8 cellular contexts compared by ENCODE assay signal in genomic region chr1:93908394-93909145, GRCh38. TPM values are rescaled to one million over a fixed set of nuclear protein-coding genes. Genes with fewer than 3 reads are reported as not detected.
DNase-seq lines count a peak whose midpoint lies in the region; FAIRE-seq and TF ChIP-seq lines count a peak whose summit lies in the region.

No MANE protein-coding gene starts in this region.

- DNase-seq in GM12891 (ENCODE audit: insufficient read length, low spot score) (peak; percentile 38), H54 (ENCODE audit: insufficient read length, low spot score) (peak; percentile 30), LNCaP clone FGC (ENCODE audit: low read depth) (peak; percentile 27), H1 (ENCODE audit: low read depth in 1 of 2, low spot score in 2 of 2) (peak in 1 of 2 experiments; percentile 68), NCI-H524 treated with DMSO at 0.1 percent for 48 hours (lab: John Stamatoyannopoulos, UW) (no peak)
- peak; percentile 24 to 43 for DNase-seq in activated CD4-positive, alpha-beta T cell treated with anti-CD3 and anti-CD28 coated beads, Interleukin-2, amount 50 U/mL, for 24 hours (ENCODE audit: low read depth in 1 of 2, low spot score in 1 of 2)
- peak; percentile 66 for DNase-seq in stimulated activated CD8-positive, alpha-beta memory T cell treated with anti-CD3 and anti-CD28 coated beads, Interleukin-4, amount 100 ng/mL, for 48 hours

- no peaks in the 10 kb centered on the region for H4K20me1 ChIP-seq in H1 (replicated peaks in 1 of 2; ENCODE audit: control insufficient read depth in 1 of 2, insufficient read depth in 2 of 2, low read length in 2 of 2)

- no peak overlapping the region for H2BK20ac ChIP-seq in H1 (ENCODE audit: low read length)

- H3K36me3 ChIP-seq in H1 (ENCODE audit: control insufficient read depth in 2 of 4, insufficient read depth in 4 of 4, low read length in 3 of 4) (no peaks in the 10 kb centered on the region), mucosa of rectum (ENCODE audit: control insufficient read depth in 2 of 2, insufficient read depth in 2 of 2, low read length in 2 of 2) (no peaks in the 10 kb centered on the region)

- peak overlapping the region; percentile 62 for H4K8ac ChIP-seq in H1 (ENCODE audit: extremely low read depth, insufficient read depth, low read length)

- peak overlapping the region; percentile 41 to 83 (median 58); a peak in 5 of 7 replicates for H3K9ac ChIP-seq in H1 (replicated peaks in 1 of 4; ENCODE audit: extremely low read depth in 1 of 4, low read depth in 3 of 4, low read length in 3 of 4)
- peak overlapping the region; percentile 71 for H3K9ac ChIP-seq in mucosa of rectum (ENCODE audit: low read depth in 1 of 2, low read length in 2 of 2)

- peak overlapping the region; percentile 93 for H3K18ac ChIP-seq in H1 (ENCODE audit: extremely low read depth, low read length)

- peak overlapping the region; percentile 83 to 92 for H3K4me2 ChIP-seq in H1 (ENCODE audit: insufficient read depth in 1 of 2, low read depth in 2 of 2, low read length in 2 of 2)

- no peak for TF ChIP-seq CTCF in LNCaP clone FGC (IDR thresholded peaks at IDR 0.05; ENCODE audit: control insufficient read depth, extremely low read depth, insufficient read depth)
- no peak for TF ChIP-seq CTCF in H1 (IDR thresholded peaks at IDR 0.05; ENCODE audit: control extremely low read depth in 1 of 3, insufficient read depth in 1 of 3, low read depth in 1 of 3, low read length in 3 of 3)

- H3K9me3 ChIP-seq in H1 (ENCODE audit: insufficient read depth in 2 of 2, low read depth in 1 of 2, low read length in 1 of 2) (no peaks in the 10 kb centered on the region), mucosa of rectum (ENCODE audit: control insufficient read depth in 2 of 2, low read length in 2 of 2) (no peaks in the 10 kb centered on the region)

- H3K27ac ChIP-seq in H1 (ENCODE audit: low read depth, low read length) (peak overlapping the region; percentile 42; the same call in 1 of the 2 replicates), mucosa of rectum (ENCODE audit: low read depth in 2 of 2, low read length in 2 of 2) (peak overlapping the region; percentile 74 to 80)

- no peak overlapping the region for H2BK5ac ChIP-seq in H1 (ENCODE audit: low read depth, low read length)

- H3K4me3 ChIP-seq in LNCaP clone FGC (ENCODE audit: low read depth, low read length) (peak overlapping the region; percentile 65), H1 (ENCODE audit: extremely low read depth in 1 of 4, insufficient read depth in 2 of 4, low read depth in 3 of 4, low read length in 4 of 4) (peak overlapping the region; percentile 70 to 91 (median 81)), mucosa of rectum (ENCODE audit: low read length in 2 of 2) (peak overlapping the region; percentile 66 to 85)

- no peak overlapping the region for H3K23ac ChIP-seq in H1 (ENCODE audit: insufficient read length)

- peaks cover 0 to 3% (median 2%) of the 10 kb centered on the region in 4 experiments; a peak in 2 of 7 replicates for H3K4me1 ChIP-seq in H1 (replicated peaks in 1 of 4; ENCODE audit: control insufficient read depth in 3 of 4, insufficient read depth in 4 of 4, low read length in 3 of 4)
- peaks cover 13 to 14% of the 10 kb centered on the region in 2 donors for H3K4me1 ChIP-seq in mucosa of rectum (ENCODE audit: control insufficient read depth in 2 of 2, insufficient read depth in 2 of 2, low read length in 2 of 2)

- H3K27me3 ChIP-seq in H1 (replicated peaks in 1 of 4; ENCODE audit: control insufficient read depth in 3 of 4, extremely low read depth in 1 of 4, insufficient read depth in 3 of 4, low read length in 3 of 4) = 0 out of 7 replicates have a peak, but pooled peaks cover 0 to 2% (median 1%) of the 10 kb centered on the region in 4 experiments
- H3K27me3 ChIP-seq in mucosa of rectum (ENCODE audit: control insufficient read depth in 2 of 2, insufficient read depth in 2 of 2, low read length in 2 of 2) = no peaks in the 10 kb centered on the region

- POLR2A ChIA-PET in H1 (lab: Charles Lee; ENCODE audit: partially characterized antibody) = interaction anchor here (1.0 to 1.7 kb wide), 2 partner anchors 20 to 29 kb away, joined by 7 to 20 read pairs; partner anchors contain the start of gene DNTTIP2

- WGBS in H1 (ENCODE audit: extremely low coverage in 1 of 2, insufficient coverage in 1 of 2, insufficient read length in 1 of 2, insufficient replicate concordance in 2 of 2, low coverage in 1 of 2, low lambda C conversion rate in 2 of 2, missing lambda C conversion rate in 1 of 2), 2 experiments = 4% methylated on average over 11 of the region's 49 CpGs; no CpG with 5 or more reads in 1 of the 2 experiments

- peak overlapping the region; percentile 21 for H3K56ac ChIP-seq in H1 (replicated peaks; ENCODE audit: insufficient read length, low read depth, low read length)

- 0 out of 2 replicates have a peak overlapping the region, but pooled peaks have one; percentile 28 for H2AFZ ChIP-seq in H1 (ENCODE audit: low read length)

- no peak overlapping the region for H3K4ac ChIP-seq in H1 (replicated peaks; ENCODE audit: insufficient read length, low read depth, low read length)

- FAIRE-seq in GM12891 (lab: Jason Lieb, UNC) (peak; percentile 62), H54 (lab: Jason Lieb, UNC) (peak; percentile 81), H1 (lab: Jason Lieb, UNC) (no peak)

- TF ChIP-seq POLR2A in GM12891 (IDR thresholded peaks at IDR 0.05; ENCODE audit: low read depth, low read length) = no peak
- TF ChIP-seq POLR2A in H54 (IDR thresholded peaks at IDR 0.05; ENCODE audit: low read depth, low read length) = no peak
- TF ChIP-seq POLR2A in H1 (IDR thresholded peaks at IDR 0.05; ENCODE audit: control extremely low read depth in 1 of 2, low read depth in 2 of 2, low read length in 2 of 2) = 0 out of 3 replicates have a peak, but pooled peaks of 1 of the 2 experiments have one; percentile 20

- no peak overlapping the region for H2BK120ac ChIP-seq in H1 (replicated peaks; ENCODE audit: low read depth, low read length)

- H2AK5ac ChIP-seq in H1 (ENCODE audit: low read depth, low read length) = 0 out of 2 replicates have a peak overlapping the region, but pooled peaks have one; percentile 82

- H3K23me2 ChIP-seq in H1 (ENCODE audit: low read depth, low read length) = peaks cover 10% of the 10 kb centered on the region

- peaks cover 0 to 44% of the 10 kb centered on the region in 2 experiments; a peak in 2 of 4 replicates for H3K79me2 ChIP-seq in H1 (ENCODE audit: control insufficient read depth in 1 of 2, insufficient read depth in 2 of 2, low read length in 2 of 2)

- H4K5ac ChIP-seq in H1 (ENCODE audit: insufficient read length, low read depth, low read length) = no peak overlapping the region

- H2BK15ac ChIP-seq in H1 (ENCODE audit: low read length) = no peak overlapping the region

- no peak for TF ChIP-seq RAD21 in H1 (IDR thresholded peaks at IDR 0.05 in 1 of 2, conservative IDR thresholded peaks at IDR 0.05 in 1 of 2; ENCODE audit: low read depth in 2 of 2, low read length in 2 of 2)

- CTCF ChIA-PET in H1 (lab: Charles Lee; ENCODE audit: partially characterized antibody) = interaction anchor here (0.6 to 2.5 kb wide), 7 partner anchors 11 to 107 kb away, joined by 3 to 15 read pairs (median 4); no protein-coding TSS in a partner anchor

- no peaks in the 10 kb centered on the region; the same call in 1 of the 2 replicates for H3K79me1 ChIP-seq in H1 (ENCODE audit: low read depth, low read length)

- H4K91ac ChIP-seq in H1 (replicated peaks; ENCODE audit: insufficient read length, low read length) = no peak overlapping the region

- no peak overlapping the region for H2BK12ac ChIP-seq in H1 (ENCODE audit: low read depth, low read length)

- no peak for TF ChIP-seq EP300 in H1 (IDR thresholded peaks at IDR 0.05; ENCODE audit: borderline replicate concordance in 1 of 2, low read depth in 2 of 2, low read length in 2 of 2)

- no peak overlapping the region for H3K14ac ChIP-seq in H1 (ENCODE audit: insufficient read length)

TF ChIP-seq in GM12891, 5 proteins besides CTCF, POLR2A, EP300 and RAD21:
- TF ChIP-seq POLR2AphosphoS5 (IDR thresholded peaks at IDR 0.05; ENCODE audit: low read depth, low read length) (no peak), PAX5 (IDR thresholded peaks at IDR 0.05; ENCODE audit: insufficient read depth, low read length, severe bottlenecking) (no peak), POU2F2 (IDR thresholded peaks at IDR 0.05; ENCODE audit: low read depth, low read length) (no peak), SPI1 (IDR thresholded peaks at IDR 0.05; ENCODE audit: low read depth, low read length) (no peak), TAF1 (IDR thresholded peaks at IDR 0.05; ENCODE audit: low read depth, low read length) (no peak)

TF ChIP-seq in H1, 55 proteins besides CTCF, POLR2A, EP300 and RAD21 (continues in another document):
- TF ChIP-seq SUZ12 (IDR thresholded peaks at IDR 0.05; ENCODE audit: low read length) (0 out of 2 replicates have a peak, but pooled peaks have one; percentile 21), NRF1 (IDR thresholded peaks at IDR 0.05; ENCODE audit: low read depth, low read length) (0 out of 2 replicates have a peak, but pooled peaks have one; percentile 18), RBBP5 (IDR thresholded peaks at IDR 0.05; ENCODE audit: borderline replicate concordance, low read depth, low read length) (0 out of 2 replicates have a peak, but pooled peaks have one; percentile 34), ASH2L (IDR thresholded peaks at IDR 0.05; ENCODE audit: low read length) (peak; percentile 75), YY1 (IDR thresholded peaks at IDR 0.05; ENCODE audit: low read depth, low read length) (no peak)

RNA-seq across cellular contexts. Expression of gene GCLM, which starts 0.7 kb away (rescaled TPM):
- polyA plus RNA-seq in GM12891 (2012; ENCODE audit: low read depth, missing spikeins) = 2.4 TPM
- 12.8 and 15.0 TPM in 2 replicates for total RNA-seq in H1 (2021; fragmentation: NEBNext Ultra II Directional; extraction: Animal tissue kit (Norgen Biotek cat#: 25700))
- 1.6 and 3.1 TPM in 2 replicates for polyA plus RNA-seq in H1 (2011; rRNA removed)
- 3.1 TPM for polyA plus RNA-seq in H1 (2011; cell fraction: cytosol; rRNA removed)
- 2.5 TPM for polyA plus RNA-seq in H1 (2011; cell fraction: nucleus; rRNA removed)
- polyA plus RNA-seq in H1 (2012, experiment 1 of 2) = 6.7 to 9.0 TPM (median 8.2 TPM) in 4 replicates
- polyA plus RNA-seq in H1 (2012, experiment 2 of 2) = 3.6 TPM
- 6.4 TPM for polyA plus RNA-seq in H1 (2013, experiment 1 of 2)
- polyA plus RNA-seq in H1 (2013, experiment 2 of 2) = 5.7 TPM
- polyA minus RNA-seq in H1 (2011; rRNA and poly(A)+ RNA removed) = 7.8 and 8.8 TPM in 2 replicates
- 5.9 TPM for polyA minus RNA-seq in H1 (2011; cell fraction: cytosol; rRNA and poly(A)+ RNA removed)
- polyA minus RNA-seq in H1 (2011; cell fraction: nucleus; rRNA and poly(A)+ RNA removed) = 14.6 TPM

RNA-seq across cellular contexts. Expression of gene DNTTIP2, which starts 29.6 kb away (rescaled TPM):
- polyA plus RNA-seq in GM12891 (2012; ENCODE audit: low read depth, missing spikeins) = 55.9 TPM
- 80.4 and 84.2 TPM in 2 replicates for total RNA-seq in H1 (2021; fragmentation: NEBNext Ultra II Directional; extraction: Animal tissue kit (Norgen Biotek cat#: 25700))
- 3.1 and 6.3 TPM in 2 replicates for polyA plus RNA-seq in H1 (2011; rRNA removed)
- polyA plus RNA-seq in H1 (2011; cell fraction: cytosol; rRNA removed) = 16.7 TPM
- polyA plus RNA-seq in H1 (2011; cell fraction: nucleus; rRNA removed) = 36.5 TPM
- 43.9 to 87.2 TPM (median 51.2 TPM) in 4 replicates for polyA plus RNA-seq in H1 (2012, experiment 1 of 2)
- polyA plus RNA-seq in H1 (2012, experiment 2 of 2) = 3.0 TPM
- 92.4 TPM for polyA plus RNA-seq in H1 (2013, experiment 1 of 2)
- polyA plus RNA-seq in H1 (2013, experiment 2 of 2) = 93.1 TPM
- 29.1 and 52.1 TPM in 2 replicates for polyA minus RNA-seq in H1 (2011; rRNA and poly(A)+ RNA removed)
- polyA minus RNA-seq in H1 (2011; cell fraction: cytosol; rRNA and poly(A)+ RNA removed) = 12.0 TPM
- polyA minus RNA-seq in H1 (2011; cell fraction: nucleus; rRNA and poly(A)+ RNA removed) = 30.2 TPM
